Comparison of ENCODE assay signal across 8 cellular contexts in the genomic region with DNA sequence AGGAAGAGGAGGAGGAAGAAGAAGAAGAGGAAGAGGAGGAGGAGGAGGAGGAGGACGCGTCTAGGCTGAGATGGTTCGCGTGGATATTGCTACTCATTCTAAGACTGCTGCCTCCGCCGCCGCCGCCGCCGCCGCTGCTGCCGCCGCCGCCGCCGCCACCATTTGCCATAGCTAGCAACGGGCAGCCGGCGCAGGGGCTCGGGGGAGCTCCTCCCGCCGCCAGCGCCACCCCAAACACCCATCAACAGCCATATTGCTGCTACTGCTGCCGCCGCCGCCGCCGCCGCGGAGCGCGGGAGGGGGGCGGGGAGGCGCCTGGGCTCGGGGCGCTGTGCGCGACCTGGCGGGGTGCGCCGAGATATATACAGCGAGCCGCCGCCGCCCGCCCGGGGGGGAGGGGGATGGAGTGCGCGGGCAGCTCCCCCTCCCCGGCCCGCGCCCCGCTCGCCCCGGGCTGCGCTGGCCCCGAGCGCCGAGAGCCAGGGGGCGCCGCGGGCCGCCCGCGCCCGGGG. TPM values are rescaled to one million over a fixed set of nuclear protein-coding genes. Genes with fewer than 3 reads are reported as not detected.
A peak's percentile ranks its signal among the peaks of the same experiment; 100 is the strongest.
DNase-seq lines count a peak whose midpoint lies in the region; ATAC-seq and TF ChIP-seq lines count a peak whose summit lies in the region.

A gene (minus strand): TSS at position 335 of the 512 bp plus-strand sequence.

- peak within 1 kb of the TSS; percentile 75 for H2AFZ ChIP-seq in mesenchymal stem cell (ENCODE audit: low read depth, low read length)

- peak within 1 kb of the TSS; percentile 75 for H3K9ac ChIP-seq in mesenchymal stem cell (ENCODE audit: low read length)

- no peaks in the 10 kb centered on the region for H3K9me3 Mint-ChIP-seq in dendritic cell treated with granulocyte-macrophage colony-stimulating factor and Interleukin-4, amounts not matched to agents 40 ng/mL and 50 ng/mL, for 4 days

- peak in 1 of 2 donors; percentile 12 for TF ChIP-seq POLR2A in tibial nerve (IDR thresholded peaks at IDR 0.05)

- H3K4me3 ChIP-seq in mesenchymal stem cell (ENCODE audit: insufficient read depth in 1 of 2, low read depth in 1 of 2, low read length in 2 of 2) (peak within 1 kb of the TSS; percentile 73 to 89), tibial nerve (peak within 1 kb of the TSS; percentile 23 to 61 (median 44))

- H3K9me3 ChIP-seq in mesenchymal stem cell (ENCODE audit: control insufficient read depth, low read length) (no peaks in the 10 kb centered on the region), tibial nerve (no peaks in the 10 kb centered on the region)

- peaks cover 17% of the 10 kb centered on the region for H3K79me1 ChIP-seq in mesenchymal stem cell (replicated peaks; ENCODE audit: low read length, poor library complexity, severe bottlenecking)

- H4K91ac ChIP-seq in mesenchymal stem cell (ENCODE audit: low read length) = peak within 1 kb of the TSS; percentile 87

- intact Hi-C loops in dendritic cell treated with granulocyte-macrophage colony-stimulating factor and Interleukin-4, amounts not matched to agents 40 ng/mL and 50 ng/mL, for 4 days (cut with micrococcal nuclease) = loop anchor here (10.0 kb wide), 1 partner anchor 123 kb away; no protein-coding TSS in a partner anchor

- H2BK15ac ChIP-seq in mesenchymal stem cell (ENCODE audit: low read depth, poor library complexity, severe bottlenecking) = peak within 1 kb of the TSS; percentile 78

- no peaks in the 10 kb centered on the region for H3K36me3 Mint-ChIP-seq in dendritic cell treated with granulocyte-macrophage colony-stimulating factor and Interleukin-4, amounts not matched to agents 40 ng/mL and 50 ng/mL, for 4 days (ENCODE audit: low read depth)

- peak; percentile 26 to 37 for DNase-seq in NCI-H2081 (lab: John Stamatoyannopoulos, UW)
- no peak for DNase-seq in NCI-H2081 treated with DMSO at 0.1 percent for 48 hours (lab: John Stamatoyannopoulos, UW)
- peak; percentile 46 for DNase-seq in NCI-H510A treated with DMSO at 0.1 percent for 48 hours (lab: John Stamatoyannopoulos, UW)
- DNase-seq in mesenchymal stem cell = no peak
- no peak for DNase-seq in tibial nerve (ENCODE audit: low spot score in 2 of 2)
- no peak for DNase-seq in foreskin melanocyte

- H3K4me2 ChIP-seq in mesenchymal stem cell (ENCODE audit: low read length, poor library complexity, severe bottlenecking) = peak within 1 kb of the TSS; percentile 96

- TF ChIP-seq EP300 in tibial nerve (IDR thresholded peaks at IDR 0.05) = no peak

- H3K27me3 ChIP-seq in mesenchymal stem cell (ENCODE audit: control insufficient read depth in 1 of 2, insufficient read depth in 1 of 2, low read length in 2 of 2) (peaks cover 0 to 7% of the 10 kb centered on the region in 2 experiments), tibial nerve (peaks cover 0 to 50% of the 10 kb centered on the region in 2 donors)

- H3K27ac ChIP-seq in mesenchymal stem cell (ENCODE audit: low read length, poor library complexity, severe bottlenecking) = no peak within 1 kb of the TSS
- peak within 1 kb of the TSS in 1 of 4 donors; percentile 28 for H3K27ac ChIP-seq in tibial nerve

- peak within 1 kb of the TSS; percentile 65 to 88 for H3K18ac ChIP-seq in mesenchymal stem cell (ENCODE audit: low read depth in 1 of 2, low read length in 2 of 2)

- H3K4me1 Mint-ChIP-seq in dendritic cell treated with granulocyte-macrophage colony-stimulating factor and Interleukin-4, amounts not matched to agents 40 ng/mL and 50 ng/mL, for 4 days (ENCODE audit: low read depth) = peaks cover 16% of the 10 kb centered on the region

- H2BK12ac ChIP-seq in mesenchymal stem cell (ENCODE audit: low read length in 2 of 2) = peak within 1 kb of the TSS in 1 of 2 experiments; percentile 81

- H2BK120ac ChIP-seq in mesenchymal stem cell (ENCODE audit: low read depth, low read length) = peak within 1 kb of the TSS; percentile 22

- H2BK5ac ChIP-seq in mesenchymal stem cell (ENCODE audit: low read depth, low read length, poor library complexity, severe bottlenecking) = no peak within 1 kb of the TSS

- no peak for ATAC-seq in GM21367 (IDR thresholded peaks at IDR 0.05; ENCODE audit: unreplicated experiment)

- H4K8ac ChIP-seq in mesenchymal stem cell (ENCODE audit: low read length) = peak within 1 kb of the TSS; percentile 55

- H3K4me1 ChIP-seq in mesenchymal stem cell (ENCODE audit: control insufficient read depth, insufficient read depth, low read depth, low read length) (peaks cover 14% of the 10 kb centered on the region), tibial nerve (peaks cover 0 to 41% (median 0%) of the 10 kb centered on the region in 4 donors)

- H3K36me3 ChIP-seq in mesenchymal stem cell (ENCODE audit: control insufficient read depth in 1 of 2, insufficient read depth in 2 of 2, low read depth in 1 of 2, low read length in 2 of 2) = no peaks in the 10 kb centered on the region
- H3K36me3 ChIP-seq in tibial nerve = no peaks in the 10 kb centered on the region

- no CpG with 5 or more reads among the region's 66 CpGs for WGBS in mesenchymal stem cell
- 0 to 2% methylated on average over 16 to 33 of the region's 66 CpGs for WGBS in tibial nerve, 2 donors

- H3K27me3 Mint-ChIP-seq in dendritic cell treated with granulocyte-macrophage colony-stimulating factor and Interleukin-4, amounts not matched to agents 40 ng/mL and 50 ng/mL, for 4 days = peaks cover 81% of the 10 kb centered on the region

- peak within 1 kb of the TSS in 1 of 2 experiments; percentile 73 for H3K14ac ChIP-seq in mesenchymal stem cell (ENCODE audit: low read length in 2 of 2)

- peak in 1 of 5 experiments; percentile 35 for TF ChIP-seq CTCF in tibial nerve (IDR thresholded peaks at IDR 0.05)

- peak within 1 kb of the TSS; percentile 76 for H3K4me3 Mint-ChIP-seq in dendritic cell treated with granulocyte-macrophage colony-stimulating factor and Interleukin-4, amounts not matched to agents 40 ng/mL and 50 ng/mL, for 4 days

- H3K27ac Mint-ChIP-seq in dendritic cell treated with granulocyte-macrophage colony-stimulating factor and Interleukin-4, amounts not matched to agents 40 ng/mL and 50 ng/mL, for 4 days = peak within 1 kb of the TSS; percentile 35

- no peak within 1 kb of the TSS for H2AK5ac ChIP-seq in mesenchymal stem cell (ENCODE audit: low read length, severe bottlenecking)

- H3K23ac ChIP-seq in mesenchymal stem cell (ENCODE audit: low read length in 2 of 2) = peak within 1 kb of the TSS in 1 of 2 experiments; percentile 77

- peak within 1 kb of the TSS; percentile 65 to 71 for H3K4ac ChIP-seq in mesenchymal stem cell (ENCODE audit: low read depth in 1 of 2, low read length in 2 of 2)

RNA-seq across cellular contexts. Expression of the gene that starts here (rescaled TPM):
- 21.9 TPM for polyA plus RNA-seq in mesenchymal stem cell (2013, experiment 1 of 2)
- 21.7 TPM for polyA plus RNA-seq in mesenchymal stem cell (2013, experiment 2 of 2)
- total RNA-seq in tibial nerve = 10 to 100 TPM; 10.2 to 19.9 (median 13.7) TPM

Comparison
In these comparisons a context has a peak if more than half of its experiments do, and no peak if none do; other contexts are left out.
1. DNase-seq: peak in NCI-H2081 (2 of 2) and NCI-H510A treated with DMSO at 0.1 percent for 48 hours (single experiment); none in NCI-H2081 treated with DMSO at 0.1 percent for 48 hours (single experiment), mesenchymal stem cell (single experiment), tibial nerve (0 of 2) and foreskin melanocyte (single experiment).